ENCODE assay signal across 13 cellular contexts in genomic region chr5:146622391-146622790, GRCh38.
DNase-seq lines count a peak whose midpoint lies in the region; ATAC-seq and TF ChIP-seq lines count a peak whose summit lies in the region.
"Had no signal": no experiment of that assay in that cellular context is flagged by ENCODE, and none has a peak within 500 bp of the region (broad histone marks: within the 10 kb centered on the region; RNA-seq: fewer than 3 reads in every experiment).

No MANE protein-coding gene starts in this region.

- H3K36me3 Mint-ChIP-seq in natural killer cell treated with Interleukin-12 subunit alpha and Interleukin-12 subunit beta and Interleukin-15 and Interleukin-18, amount 100 ng/mL, for 72 hours: no peaks in the 10 kb centered on the region
- H3K36me3 Mint-ChIP-seq: activated naive CD8-positive, alpha-beta T cell; CD4-positive, CD25-positive, alpha-beta regulatory T cell had no signal

- no peaks in the 10 kb centered on the region for H3K36me3 ChIP-seq in RWPE2 (ENCODE audit: low read depth)

- ATAC-seq in RWPE2 (ENCODE audit: low read depth) (0 out of 3 replicates have a peak, but pooled peaks have one; percentile 15), HG03095 (IDR thresholded peaks at IDR 0.05; ENCODE audit: unreplicated experiment) (no peak)
- ATAC-seq in natural killer cell treated with Interleukin-12 subunit alpha and Interleukin-12 subunit beta and Interleukin-15 and Interleukin-18, amount 100 ng/mL, for 72 hours: no peak

- no peaks in the 10 kb centered on the region for H3K9me3 Mint-ChIP-seq in natural killer cell treated with Interleukin-12 subunit alpha and Interleukin-12 subunit beta and Interleukin-15 and Interleukin-18, amount 100 ng/mL, for 72 hours
- H3K9me3 Mint-ChIP-seq: CD4-positive, CD25-positive, alpha-beta regulatory T cell had no signal

- TF ChIP-seq CTCF in AG09309 (IDR thresholded peaks at IDR 0.05; ENCODE audit: control insufficient read depth, insufficient read depth, low read depth, low read length, missing control alignments) (peak; percentile 53), GM12874 (IDR thresholded peaks at IDR 0.05; ENCODE audit: insufficient read depth, low read depth, low read length) (peak; percentile 22; the same call in 1 of the 2 replicates), RWPE2 (IDR thresholded peaks at IDR 0.05; ENCODE audit: poor library complexity, severe bottlenecking) (peak; percentile 61), fibroblast of villous mesenchyme (IDR thresholded peaks at IDR 0.05; ENCODE audit: insufficient read depth, low read depth, low read length) (peak; percentile 38)

- no peak for DNase-seq in AG09309 (ENCODE audit: low read depth)
- no peak for DNase-seq in RWPE2 (ENCODE audit: low spot score)
- no peak for DNase-seq in fibroblast of villous mesenchyme (ENCODE audit: low read depth)
- DNase-seq in putamen (ENCODE audit: low spot score): no peak
- no peak for DNase-seq in natural killer cell treated with Interleukin-12 subunit alpha and Interleukin-12 subunit beta and Interleukin-15 and Interleukin-18, amount 100 ng/mL, for 72 hours (ENCODE audit: low spot score)
- no peak for DNase-seq in NCI-H1105 treated with DMSO at 0.1 percent for 48 hours (lab: John Stamatoyannopoulos, UW)
- DNase-seq: activated CD4-positive, alpha-beta T cell treated with anti-CD3 and anti-CD28 coated beads, Interleukin-2, amount 50 U/mL, for 4 hours; CD4-positive, CD25-positive, alpha-beta regulatory T cell; effector CD4-positive, alpha-beta T cell; NCI-H2171 treated with DMSO at 0.1 percent for 48 hours had no signal

- H3K4me1 Mint-ChIP-seq in natural killer cell treated with Interleukin-12 subunit alpha and Interleukin-12 subunit beta and Interleukin-15 and Interleukin-18, amount 100 ng/mL, for 72 hours (ENCODE audit: low read depth in 2 of 2): no peaks in the 10 kb centered on the region
- H3K4me1 Mint-ChIP-seq: CD4-positive, CD25-positive, alpha-beta regulatory T cell had no signal

- H3K27me3 Mint-ChIP-seq in natural killer cell treated with Interleukin-12 subunit alpha and Interleukin-12 subunit beta and Interleukin-15 and Interleukin-18, amount 100 ng/mL, for 72 hours: no peaks in the 10 kb centered on the region
- H3K27me3 Mint-ChIP-seq: activated naive CD8-positive, alpha-beta T cell; CD4-positive, CD25-positive, alpha-beta regulatory T cell had no signal

- no peak overlapping the region for H3K4me3 ChIP-seq in AG09309 (ENCODE audit: control insufficient read depth, low read depth, low read length)
- H3K4me3 ChIP-seq in RWPE2 (ENCODE audit: severe bottlenecking): no peak overlapping the region
- no peak overlapping the region for H3K4me3 ChIP-seq in fibroblast of villous mesenchyme (ENCODE audit: low read depth, low read length)

- no peaks in the 10 kb centered on the region for H3K4me1 ChIP-seq in RWPE2 (ENCODE audit: insufficient read depth, poor library complexity, severe bottlenecking)

- no peak overlapping the region for H3K27ac ChIP-seq in RWPE2 (ENCODE audit: poor library complexity, severe bottlenecking)

- H3K27me3 ChIP-seq in RWPE2 (ENCODE audit: insufficient read depth, poor library complexity, severe bottlenecking): no peaks in the 10 kb centered on the region

- H3K27ac Mint-ChIP-seq in natural killer cell treated with Interleukin-12 subunit alpha and Interleukin-12 subunit beta and Interleukin-15 and Interleukin-18, amount 100 ng/mL, for 72 hours: no peak overlapping the region
- H3K27ac Mint-ChIP-seq: activated naive CD8-positive, alpha-beta T cell; CD4-positive, CD25-positive, alpha-beta regulatory T cell had no signal

- H3K9me3 ChIP-seq in RWPE2 (ENCODE audit: severe bottlenecking): no peaks in the 10 kb centered on the region

- no peak overlapping the region for H3K4me3 Mint-ChIP-seq in natural killer cell treated with Interleukin-12 subunit alpha and Interleukin-12 subunit beta and Interleukin-15 and Interleukin-18, amount 100 ng/mL, for 72 hours
- H3K4me3 Mint-ChIP-seq: activated naive CD8-positive, alpha-beta T cell; CD4-positive, CD25-positive, alpha-beta regulatory T cell had no signal
